Comparison of ENCODE assay signal across 1 cellular context in genomic region chr10:120457431-120458172, GRCh38.
TF ChIP-seq lines count a peak whose summit lies in the region.

No MANE protein-coding gene starts in this region.

TF ChIP-seq in HepG2, 621 proteins besides CTCF, POLR2A, EP300 and RAD21 (continued from another document):
- TF ChIP-seq, protein P1, sequence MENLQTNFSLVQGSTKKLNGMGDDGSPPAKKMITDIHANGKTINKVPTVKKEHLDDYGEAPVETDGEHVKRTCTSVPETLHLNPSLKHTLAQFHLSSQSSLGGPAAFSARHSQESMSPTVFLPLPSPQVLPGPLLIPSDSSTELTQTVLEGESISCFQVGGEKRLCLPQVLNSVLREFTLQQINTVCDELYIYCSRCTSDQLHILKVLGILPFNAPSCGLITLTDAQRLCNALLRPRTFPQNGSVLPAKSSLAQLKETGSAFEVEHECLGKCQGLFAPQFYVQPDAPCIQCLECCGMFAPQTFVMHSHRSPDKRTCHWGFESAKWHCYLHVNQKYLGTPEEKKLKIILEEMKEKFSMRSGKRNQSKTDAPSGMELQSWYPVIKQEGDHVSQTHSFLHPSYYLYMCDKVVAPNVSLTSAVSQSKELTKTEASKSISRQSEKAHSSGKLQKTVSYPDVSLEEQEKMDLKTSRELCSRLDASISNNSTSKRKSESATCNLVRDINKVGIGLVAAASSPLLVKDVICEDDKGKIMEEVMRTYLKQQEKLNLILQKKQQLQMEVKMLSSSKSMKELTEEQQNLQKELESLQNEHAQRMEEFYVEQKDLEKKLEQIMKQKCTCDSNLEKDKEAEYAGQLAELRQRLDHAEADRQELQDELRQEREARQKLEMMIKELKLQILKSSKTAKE (CRISPR knock-in tag; IDR thresholded peaks at IDR 0.05; ENCODE audit: borderline replicate concordance), result no peak
- TF ChIP-seq HOMEZ (CRISPR knock-in tag; IDR thresholded peaks at IDR 0.05; ENCODE audit: low read depth), result no peak
- TF ChIP-seq, protein P2, sequence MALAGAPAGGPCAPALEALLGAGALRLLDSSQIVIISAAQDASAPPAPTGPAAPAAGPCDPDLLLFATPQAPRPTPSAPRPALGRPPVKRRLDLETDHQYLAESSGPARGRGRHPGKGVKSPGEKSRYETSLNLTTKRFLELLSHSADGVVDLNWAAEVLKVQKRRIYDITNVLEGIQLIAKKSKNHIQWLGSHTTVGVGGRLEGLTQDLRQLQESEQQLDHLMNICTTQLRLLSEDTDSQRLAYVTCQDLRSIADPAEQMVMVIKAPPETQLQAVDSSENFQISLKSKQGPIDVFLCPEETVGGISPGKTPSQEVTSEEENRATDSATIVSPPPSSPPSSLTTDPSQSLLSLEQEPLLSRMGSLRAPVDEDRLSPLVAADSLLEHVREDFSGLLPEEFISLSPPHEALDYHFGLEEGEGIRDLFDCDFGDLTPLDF (CRISPR knock-in tag; IDR thresholded peaks at IDR 0.05), result no peak
- no peak for TF ChIP-seq TARDBP (CRISPR knock-in tag; IDR thresholded peaks at IDR 0.05)
- TF ChIP-seq AHR (CRISPR knock-in tag; IDR thresholded peaks at IDR 0.05), result no peak
- TF ChIP-seq KDM5A (IDR thresholded peaks at IDR 0.05; ENCODE audit: borderline replicate concordance, low read length), result no peak
- TF ChIP-seq ZNF781 (CRISPR knock-in tag; IDR thresholded peaks at IDR 0.05; ENCODE audit: borderline replicate concordance, not compliant biosample characterization), result no peak
- TF ChIP-seq HOXA9 (CRISPR knock-in tag; IDR thresholded peaks at IDR 0.05; ENCODE audit: borderline replicate concordance), result no peak
- TF ChIP-seq ATM (IDR thresholded peaks at IDR 0.05; ENCODE audit: borderline replicate concordance), result no peak
